12 cellular contexts compared by ENCODE assay signal in the genomic region with DNA sequence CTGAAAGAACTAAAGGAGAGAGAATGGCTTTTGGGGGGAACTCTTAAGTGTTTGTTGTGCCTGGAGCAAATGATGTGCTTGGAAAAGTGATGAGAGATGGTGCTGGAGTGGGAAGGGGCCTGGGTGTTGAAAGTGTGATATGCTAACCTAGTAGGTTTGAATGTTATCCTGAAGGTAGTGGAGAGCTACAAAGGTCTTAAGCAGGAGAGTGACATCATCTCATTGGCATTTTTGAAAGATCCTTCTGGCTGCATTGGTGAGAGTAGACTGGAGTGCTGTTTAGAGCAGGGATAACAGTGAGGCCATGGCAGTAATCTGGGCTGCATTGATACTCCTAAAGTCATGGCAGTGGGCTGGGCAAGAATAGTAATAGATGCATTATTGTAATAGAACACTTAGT. TPM values are rescaled to one million over a fixed set of nuclear protein-coding genes. Genes with fewer than 3 reads are reported as not detected.
DNase-seq lines count a peak whose midpoint lies in the region; ATAC-seq and TF ChIP-seq lines count a peak whose summit lies in the region.
"Had no signal": no experiment of that assay in that cellular context is flagged by ENCODE, and none has a peak within 500 bp of the region (broad histone marks: within the 10 kb centered on the region; RNA-seq: fewer than 3 reads in every experiment).

No MANE protein-coding gene starts in this region.

- intact Hi-C loops in CD4-positive, alpha-beta memory T cell (cut with micrococcal nuclease) = no loop called here
- intact Hi-C loops in lower lobe of right lung (cut with DNase I) = no loop called here

- H3K36me3 Mint-ChIP-seq in CD4-positive, alpha-beta memory T cell = peaks cover 21 to 41% of the 10 kb centered on the region in 2 donors
- H3K36me3 Mint-ChIP-seq in activated T-cell treated with anti-CD3 and anti-CD28 coated beads, Interleukin-2, amount 50 U/mL, for 4 hours (ENCODE audit: insufficient read depth) = peaks cover 28% of the 10 kb centered on the region

- POLR2A ChIA-PET in CD4-positive, alpha-beta memory T cell (lab: Charles Lee; ENCODE audit: partially characterized antibody) = interaction anchor here (1.3 kb wide), 1 partner anchor 15 kb away, joined by 3 read pairs; no protein-coding TSS in a partner anchor

- peak overlapping the region in 6 of 7 donors; percentile 31 to 94 (median 66) for H3K27ac Mint-ChIP-seq in CD4-positive, alpha-beta memory T cell

- CTCF ChIA-PET in CD4-positive, alpha-beta memory T cell (lab: Charles Lee; ENCODE audit: partially characterized antibody) = interaction anchor here (1.0 to 2.9 kb wide), 5 partner anchors 8 to 203 kb away, joined by 3 to 6 read pairs (median 4); no protein-coding TSS in a partner anchor

- no peak overlapping the region for H3K4me3 Mint-ChIP-seq in CD4-positive, alpha-beta memory T cell
- H3K4me3 Mint-ChIP-seq in activated T-cell treated with anti-CD3 and anti-CD28 coated beads, Interleukin-2, amount 50 U/mL, for 4 hours = no peak overlapping the region

- in situ Hi-C loops in astrocyte of the spinal cord (cut with HindIII; ENCODE audit: low sequenced_read_pairs) = no loop called here

- H3K9me3 ChIP-seq in CD4-positive, alpha-beta memory T cell (ENCODE audit: control insufficient read depth in 1 of 2, low read length in 2 of 2) = no peaks in the 10 kb centered on the region
- no peaks in the 10 kb centered on the region for H3K9me3 ChIP-seq in lower lobe of right lung

- peaks cover 42 to 67% (median 54%) of the 10 kb centered on the region in 4 donors for H3K4me1 Mint-ChIP-seq in CD4-positive, alpha-beta memory T cell
- H3K4me1 Mint-ChIP-seq in activated T-cell treated with anti-CD3 and anti-CD28 coated beads, Interleukin-2, amount 50 U/mL, for 4 hours (ENCODE audit: low read depth) = peaks cover 53% of the 10 kb centered on the region

- no peaks in the 10 kb centered on the region for H3K9me3 Mint-ChIP-seq in CD4-positive, alpha-beta memory T cell
- no peaks in the 10 kb centered on the region for H3K9me3 Mint-ChIP-seq in activated T-cell treated with anti-CD3 and anti-CD28 coated beads, Interleukin-2, amount 50 U/mL, for 4 hours

- peak; percentile 32 to 64 for ATAC-seq in lower lobe of right lung
- ATAC-seq in activated T-cell treated with anti-CD3 and anti-CD28 coated beads, Interleukin-2, amount 50 U/mL, for 4 hours = no peak
- no peak for ATAC-seq in GM18505 (IDR thresholded peaks at IDR 0.05; ENCODE audit: unreplicated experiment)

- H3K27ac ChIP-seq in CD4-positive, alpha-beta memory T cell (ENCODE audit: low read depth, low read length) = no peak overlapping the region
- H3K27ac ChIP-seq in lower lobe of right lung = no peak overlapping the region

- H3K36me3 ChIP-seq in CD4-positive, alpha-beta memory T cell (ENCODE audit: insufficient read depth, low read length) = peaks cover 20% of the 10 kb centered on the region
- H3K36me3 ChIP-seq in lower lobe of right lung = peaks cover 23% of the 10 kb centered on the region

- no peaks in the 10 kb centered on the region for H3K27me3 Mint-ChIP-seq in CD4-positive, alpha-beta memory T cell
- no peaks in the 10 kb centered on the region for H3K27me3 Mint-ChIP-seq in activated T-cell treated with anti-CD3 and anti-CD28 coated beads, Interleukin-2, amount 50 U/mL, for 4 hours (ENCODE audit: low read depth)

- TF ChIP-seq CTCF in astrocyte of the spinal cord (IDR thresholded peaks at IDR 0.05; ENCODE audit: low read depth, low read length) (no peak), lower lobe of right lung (IDR thresholded peaks at IDR 0.05) (no peak)

- TF ChIP-seq POLR2A in GM18505 (IDR thresholded peaks at IDR 0.05; ENCODE audit: borderline replicate concordance, extremely low read depth, insufficient read depth, insufficient read length) = no peak

- no peak for DNase-seq in CD4-positive, alpha-beta memory T cell
- DNase-seq in HK-2 (ENCODE audit: unreplicated experiment) (peak; percentile 18), astrocyte of the spinal cord (ENCODE audit: low read depth, low spot score) (peak; percentile 41), lower lobe of right lung (no peak), NCI-H1694 treated with DMSO at 0.1 percent for 48 hours (lab: John Stamatoyannopoulos, UW) (no peak), DMS153 treated with DMSO at 0.1 percent for 48 hours (lab: John Stamatoyannopoulos, UW; ENCODE audit: unreplicated experiment) (no peak)
- DNase-seq in activated T-cell treated with anti-CD3 and anti-CD28 coated beads, Interleukin-2, amount 50 U/mL, for 4 hours = no peak
- DNase-seq: activated CD8-positive, alpha-beta memory T cell treated with anti-CD3 and anti-CD28 coated beads, Interleukin-2, amount 50 U/mL, for 4 hours; GDM1; NCI-H2227 treated with DMSO at 0.1 percent for 48 hours; stimulated activated naive CD4-positive, alpha-beta T cell had no signal

- peaks cover 41% of the 10 kb centered on the region for H3K4me1 ChIP-seq in CD4-positive, alpha-beta memory T cell (ENCODE audit: insufficient read depth, low read length)
- H3K4me1 ChIP-seq in lower lobe of right lung = no peaks in the 10 kb centered on the region

- no peaks in the 10 kb centered on the region for H3K27me3 ChIP-seq in CD4-positive, alpha-beta memory T cell (ENCODE audit: insufficient read depth, low read length)
- no peaks in the 10 kb centered on the region for H3K27me3 ChIP-seq in lower lobe of right lung (ENCODE audit: low read depth)

- no peak overlapping the region for H3K4me3 ChIP-seq in CD4-positive, alpha-beta memory T cell (ENCODE audit: low read length in 2 of 2)
- H3K4me3 ChIP-seq in astrocyte of the spinal cord (ENCODE audit: low read depth, low read length) (no peak overlapping the region), lower lobe of right lung (no peak overlapping the region)

RNA-seq across cellular contexts. Expression of a gene that starts 44.4 kb away (rescaled TPM):
- 100 to 1,000 TPM; 213 to 237 TPM for total RNA-seq in CD4-positive, alpha-beta memory T cell
- 10 to 100 TPM in 1 of 2 donors, 1 to 10 TPM in 1; 7.7 to 26.8 TPM for polyA plus RNA-seq in CD4-positive, alpha-beta memory T cell
- 77.9 TPM for total RNA-seq in lower lobe of right lung
- 10 to 100 TPM; 57.4 to 70.3 (median 66.0) TPM for total RNA-seq in activated T-cell treated with anti-CD3 and anti-CD28 coated beads, Interleukin-2, amount 50 U/mL, for 4 hours

Comparison
In these comparisons a context has a peak if more than half of its experiments do, and no peak if none do; other contexts are left out.
1. DNase-seq: peak in HK-2 (single experiment) and astrocyte of the spinal cord (single experiment); none in CD4-positive, alpha-beta memory T cell (0 of 5), lower lobe of right lung (single experiment), activated T-cell treated with anti-CD3 and anti-CD28 coated beads, Interleukin-2, amount 50 U/mL, for 4 hours (single experiment), NCI-H1694 treated with DMSO at 0.1 percent for 48 hours (single experiment) and DMS153 treated with DMSO at 0.1 percent for 48 hours (single experiment).
2. ATAC-seq: peak in lower lobe of right lung (2 of 2); none in activated T-cell treated with anti-CD3 and anti-CD28 coated beads, Interleukin-2, amount 50 U/mL, for 4 hours (0 of 2) and GM18505 (single experiment).